In the genomic region with DNA sequence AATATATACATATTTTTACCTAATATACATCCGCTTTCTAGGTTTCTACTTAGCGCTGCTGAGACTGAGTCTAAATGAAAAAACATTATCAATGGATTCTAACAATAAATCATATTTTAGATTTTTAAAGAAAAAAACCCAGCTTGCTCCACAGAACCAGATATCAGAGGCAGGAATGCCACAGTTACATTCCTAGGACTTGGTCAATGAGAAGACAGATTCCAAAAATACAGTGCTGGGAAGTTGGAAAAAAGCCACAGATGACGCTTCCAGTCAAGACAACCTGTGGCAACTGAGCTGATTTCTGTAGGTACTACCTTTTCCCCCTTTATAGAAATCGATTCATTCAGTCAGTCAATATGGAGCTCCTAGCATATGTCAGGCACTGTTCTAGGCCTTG, we compare ENCODE assay signal across 1 cellular context.
TF ChIP-seq lines count a peak whose summit lies in the region.

No MANE protein-coding gene starts in this region.

TF ChIP-seq in HEK293T, 16 proteins besides CTCF, POLR2A, EP300 and RAD21 (continued from another document):
- TF ChIP-seq ELF4 (IDR thresholded peaks at IDR 0.05) (no peak), FOXK2 (IDR thresholded peaks at IDR 0.05) (no peak), ZNF384 (IDR thresholded peaks at IDR 0.05) (no peak)
